ENCODE assay signal across 26 cellular contexts in genomic region chr10:19835952-19836351, GRCh38. TPM values are rescaled to one million over a fixed set of nuclear protein-coding genes. Genes with fewer than 3 reads are reported as not detected.
"Had no signal": no experiment of that assay in that cellular context is flagged by ENCODE, and none has a peak within 500 bp of the region (broad histone marks: within the 10 kb centered on the region; RNA-seq: fewer than 3 reads in every experiment).

No MANE protein-coding gene starts in this region.

- H3K4me3 ChIP-seq: ascending aorta, esophagus squamous epithelium, gastroesophageal sphincter had no signal

- H3K27ac ChIP-seq: ascending aorta, brain microvascular endothelial cell, epithelial cell of prostate, gastroesophageal sphincter had no signal

- H3K27me3 ChIP-seq: ascending aorta, brain microvascular endothelial cell, esophagus squamous epithelium, gastroesophageal sphincter had no signal

- FAIRE-seq: colon, endothelial cell of umbilical vein had no signal

- DNase-seq: activated CD4-positive, alpha-beta memory T cell treated with anti-CD3 and anti-CD28 coated beads, Interleukin-2, amount 10 ng/mL, durations not matched to agents 7 days and 5 days; activated CD4-positive, alpha-beta T cell treated with anti-CD3 and anti-CD28 coated beads for 1 hour; activated CD4-positive, alpha-beta T cell treated with anti-CD3 and anti-CD28 coated beads for 4 hours; activated CD4-positive, alpha-beta T cell treated with anti-CD3 and anti-CD28 coated beads, Interleukin-2, amount 10 ng/mL, durations not matched to agents 7 days and 5 days; activated CD4-positive, alpha-beta T cell treated with anti-CD3 and anti-CD28 coated beads, Interleukin-2, amount 50 U/mL, for 4 hours; activated CD8-positive, alpha-beta memory T cell treated with anti-CD3 and anti-CD28 coated beads, Interleukin-2, amount 50 U/mL, for 48 hours; activated gamma-delta T cell; activated naive CD4-positive, alpha-beta T cell; activated naive CD4-positive, alpha-beta T cell treated with anti-CD3 and anti-CD28 coated beads, Interleukin-2, amount 10 ng/mL, durations not matched to agents 7 days and 5 days; activated naive CD8-positive, alpha-beta T cell treated with anti-CD3 and anti-CD28 coated beads, Interleukin-2, amount 10 ng/mL, durations not matched to agents 7 days and 5 days; activated T-cell treated with anti-CD3 and anti-CD28 coated beads for 4 hours; activated T-cell treated with anti-CD3 and anti-CD28 coated beads, Interleukin-2, amount 50 U/mL, for 24 hours; activated T-cell treated with anti-CD3 and anti-CD28 coated beads, Interleukin-2, amount 50 U/mL, for 72 hours; brain microvascular endothelial cell; caudate nucleus; cortex of kidney; effector CD8-positive, alpha-beta T cell; esophagus squamous epithelium; foreskin melanocyte; T-helper 2 cell had no signal

- H3K9me3 Mint-ChIP-seq: activated CD4-positive, alpha-beta T cell treated with anti-CD3 and anti-CD28 coated beads, Interleukin-2, amount 10 ng/mL, durations not matched to agents 7 days and 5 days; activated naive CD4-positive, alpha-beta T cell treated with anti-CD3 and anti-CD28 coated beads, Interleukin-2, amount 10 ng/mL, durations not matched to agents 7 days and 5 days had no signal

- H3K9me3 ChIP-seq: ascending aorta, esophagus squamous epithelium, gastroesophageal sphincter had no signal

- H3K36me3 Mint-ChIP-seq: activated naive CD4-positive, alpha-beta T cell treated with anti-CD3 and anti-CD28 coated beads, Interleukin-2, amount 10 ng/mL, durations not matched to agents 7 days and 5 days; activated naive CD8-positive, alpha-beta T cell treated with anti-CD3 and anti-CD28 coated beads, Interleukin-2, amount 10 ng/mL, durations not matched to agents 7 days and 5 days had no signal

- H3K4me3 Mint-ChIP-seq: activated CD4-positive, alpha-beta memory T cell treated with anti-CD3 and anti-CD28 coated beads, Interleukin-2, amount 10 ng/mL, durations not matched to agents 7 days and 5 days; activated CD4-positive, alpha-beta T cell treated with anti-CD3 and anti-CD28 coated beads, Interleukin-2, amount 10 ng/mL, durations not matched to agents 7 days and 5 days; activated naive CD4-positive, alpha-beta T cell treated with anti-CD3 and anti-CD28 coated beads, Interleukin-2, amount 10 ng/mL, durations not matched to agents 7 days and 5 days; activated naive CD8-positive, alpha-beta T cell treated with anti-CD3 and anti-CD28 coated beads, Interleukin-2, amount 10 ng/mL, durations not matched to agents 7 days and 5 days; activated T-cell treated with anti-CD3 and anti-CD28 coated beads, Interleukin-2, amount 50 U/mL, for 24 hours; activated T-cell treated with anti-CD3 and anti-CD28 coated beads, Interleukin-2, amount 50 U/mL, for 72 hours had no signal

- ATAC-seq: activated naive CD4-positive, alpha-beta T cell treated with anti-CD3 and anti-CD28 coated beads, Interleukin-2, amount 50 U/mL, for 72 hours; activated T-cell treated with anti-CD3 and anti-CD28 coated beads, Interleukin-2, amount 50 U/mL, for 72 hours; gastroesophageal sphincter had no signal

- H3K36me3 ChIP-seq: ascending aorta, brain microvascular endothelial cell, esophagus squamous epithelium, gastroesophageal sphincter had no signal

- H3K27me3 Mint-ChIP-seq: activated CD4-positive, alpha-beta memory T cell treated with anti-CD3 and anti-CD28 coated beads, Interleukin-2, amount 10 ng/mL, durations not matched to agents 7 days and 5 days; activated CD4-positive, alpha-beta T cell treated with anti-CD3 and anti-CD28 coated beads, Interleukin-2, amount 10 ng/mL, durations not matched to agents 7 days and 5 days; activated naive CD4-positive, alpha-beta T cell treated with anti-CD3 and anti-CD28 coated beads, Interleukin-2, amount 10 ng/mL, durations not matched to agents 7 days and 5 days; activated naive CD8-positive, alpha-beta T cell treated with anti-CD3 and anti-CD28 coated beads, Interleukin-2, amount 10 ng/mL, durations not matched to agents 7 days and 5 days; activated T-cell treated with anti-CD3 and anti-CD28 coated beads, Interleukin-2, amount 50 U/mL, for 24 hours had no signal

- H3K4me1 Mint-ChIP-seq: activated CD4-positive, alpha-beta memory T cell treated with anti-CD3 and anti-CD28 coated beads, Interleukin-2, amount 10 ng/mL, durations not matched to agents 7 days and 5 days; activated CD4-positive, alpha-beta T cell treated with anti-CD3 and anti-CD28 coated beads, Interleukin-2, amount 10 ng/mL, durations not matched to agents 7 days and 5 days; activated naive CD4-positive, alpha-beta T cell treated with anti-CD3 and anti-CD28 coated beads, Interleukin-2, amount 10 ng/mL, durations not matched to agents 7 days and 5 days; activated naive CD8-positive, alpha-beta T cell treated with anti-CD3 and anti-CD28 coated beads, Interleukin-2, amount 10 ng/mL, durations not matched to agents 7 days and 5 days had no signal

- H3K27ac Mint-ChIP-seq: activated CD4-positive, alpha-beta memory T cell treated with anti-CD3 and anti-CD28 coated beads, Interleukin-2, amount 10 ng/mL, durations not matched to agents 7 days and 5 days; activated CD4-positive, alpha-beta T cell treated with anti-CD3 and anti-CD28 coated beads, Interleukin-2, amount 10 ng/mL, durations not matched to agents 7 days and 5 days; activated naive CD4-positive, alpha-beta T cell treated with anti-CD3 and anti-CD28 coated beads, Interleukin-2, amount 10 ng/mL, durations not matched to agents 7 days and 5 days; activated naive CD4-positive, alpha-beta T cell treated with anti-CD3 and anti-CD28 coated beads, Interleukin-2, amount 50 U/mL, for 72 hours; activated naive CD8-positive, alpha-beta T cell treated with anti-CD3 and anti-CD28 coated beads, Interleukin-2, amount 10 ng/mL, durations not matched to agents 7 days and 5 days; activated T-cell treated with anti-CD3 and anti-CD28 coated beads, Interleukin-2, amount 50 U/mL, for 24 hours; activated T-cell treated with anti-CD3 and anti-CD28 coated beads, Interleukin-2, amount 50 U/mL, for 72 hours had no signal

RNA-seq across cellular contexts. Expression of gene PLXDC2, which starts 19.7 kb away (rescaled TPM):
- total RNA-seq: activated CD4-positive, alpha-beta memory T cell treated with anti-CD3 and anti-CD28 coated beads, Interleukin-2, amount 10 ng/mL, durations not matched to agents 7 days and 5 days; activated CD4-positive, alpha-beta T cell treated with anti-CD3 and anti-CD28 coated beads, Interleukin-2, amount 10 ng/mL, durations not matched to agents 7 days and 5 days; activated naive CD4-positive, alpha-beta T cell treated with anti-CD3 and anti-CD28 coated beads, Interleukin-2, amount 50 U/mL, for 72 hours had no signal
